In the genomic region with DNA sequence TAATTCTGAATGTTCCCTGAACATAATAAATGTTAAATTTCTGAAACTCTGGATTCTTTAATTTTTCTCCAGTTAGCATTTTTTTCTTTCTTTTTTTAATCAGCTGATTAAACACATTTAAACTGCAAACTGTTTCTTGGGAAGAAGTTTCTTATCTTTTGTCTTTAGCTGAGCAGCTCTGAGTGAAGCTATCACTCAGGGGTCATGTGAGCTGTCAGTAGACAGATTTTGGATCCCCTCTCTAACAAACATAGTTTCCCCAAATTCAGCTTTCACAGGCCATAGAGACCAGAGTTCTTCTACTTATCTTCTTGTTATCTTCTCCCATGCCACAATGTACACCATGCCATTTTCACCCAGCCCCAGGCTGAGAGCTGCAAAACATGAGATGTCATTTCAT, we compare ENCODE assay signal across 20 cellular contexts.
"Had no signal": no experiment of that assay in that cellular context is flagged by ENCODE, and none has a peak within 500 bp of the region (broad histone marks: within the 10 kb centered on the region; RNA-seq: fewer than 3 reads in every experiment).

No MANE protein-coding gene starts in this region.

- ATAC-seq: esophagus mucosa; gastrocnemius medialis; left cardiac atrium; left lung; left ventricle myocardium superior; lower lobe of right lung; naive thymus-derived CD4-positive, alpha-beta T cell had no signal

- H3K9me3 Mint-ChIP-seq: mesothelial cell of epicardium; naive thymus-derived CD4-positive, alpha-beta T cell had no signal

- H3K4me1 Mint-ChIP-seq: naive thymus-derived CD4-positive, alpha-beta T cell had no signal

- DNase-seq: dermis blood vessel endothelial cell; dorsolateral prefrontal cortex; effector CD4-positive, alpha-beta T cell; effector memory CD4-positive, alpha-beta T cell; esophagus squamous epithelium; foreskin fibroblast; foreskin melanocyte; gastrocnemius medialis; glutamatergic neuron; head of caudate nucleus; heart right ventricle; hippocampal formation; left cardiac atrium; left lung; left ventricle myocardium superior; lower lobe of right lung; mesenchymal stem cell; naive thymus-derived CD4-positive, alpha-beta T cell had no signal

- H3K4me3 Mint-ChIP-seq: mesothelial cell of epicardium; naive thymus-derived CD4-positive, alpha-beta T cell had no signal

- H3K27ac Mint-ChIP-seq: mesothelial cell of epicardium; naive thymus-derived CD4-positive, alpha-beta T cell had no signal

- H3K36me3 Mint-ChIP-seq: mesothelial cell of epicardium; naive thymus-derived CD4-positive, alpha-beta T cell had no signal
